10 cellular contexts compared by ENCODE assay signal in genomic region chr19:17775991-17776803, GRCh38. TPM values are rescaled to one million over a fixed set of nuclear protein-coding genes. Genes with fewer than 3 reads are reported as not detected.
DNase-seq lines count a peak whose midpoint lies in the region; ATAC-seq, FAIRE-seq and TF ChIP-seq lines count a peak whose summit lies in the region.
"Had no signal": no experiment of that assay in that cellular context is flagged by ENCODE, and none has a peak within 500 bp of the region (broad histone marks: within the 10 kb centered on the region; RNA-seq: fewer than 3 reads in every experiment).

No MANE protein-coding gene starts in this region.

- no peak overlapping the region for H3K27ac ChIP-seq in SJCRH30

- H3K27me3 ChIP-seq in SJCRH30: no peaks in the 10 kb centered on the region

- H3K4me3 ChIP-seq in fibroblast of mammary gland (ENCODE audit: control insufficient read depth, low read depth, low read length) (no peak overlapping the region), SJCRH30 (no peak overlapping the region)

- FAIRE-seq in frontal cortex (lab: Jason Lieb, UNC): no peak

- DNase-seq in GM13976 (ENCODE audit: low spot score) (peak; percentile 93), fibroblast of mammary gland (ENCODE audit: low read depth) (peak; percentile 82), NCI-H2029 (lab: John Stamatoyannopoulos, UW) (no peak), frontal cortex (ENCODE audit: low spot score in 2 of 2) (no peak), NCI-H446 (lab: John Stamatoyannopoulos, UW) (no peak), SJCRH30 (no peak)
- DNase-seq: NCI-H345 had no signal

- no peaks in the 10 kb centered on the region for H3K4me1 ChIP-seq in SJCRH30

- no peaks in the 10 kb centered on the region for H3K9me3 ChIP-seq in SJCRH30 (replicated peaks)

- in situ Hi-C loops in GM13976 (cut with MboI; ENCODE audit: low sequenced_read_pairs, unreplicated experiment): no loop called here

- ATAC-seq in GM21447 (IDR thresholded peaks at IDR 0.05; ENCODE audit: unreplicated experiment): peak; percentile 69
- peak; percentile 73 for ATAC-seq in HG03432 (IDR thresholded peaks at IDR 0.05; ENCODE audit: unreplicated experiment)

- H3K36me3 ChIP-seq in SJCRH30: no peaks in the 10 kb centered on the region

- TF ChIP-seq CTCF in GM13976 (IDR thresholded peaks at IDR 0.05; ENCODE audit: borderline replicate concordance, control extremely low read depth, extremely low read depth, insufficient read depth, missing control alignments) (no peak), fibroblast of mammary gland (conservative IDR thresholded peaks at IDR 0.05; ENCODE audit: control insufficient read depth, insufficient read depth, low read depth, low read length) (no peak)

RNA-seq across cellular contexts. Expression of gene B3GNT3, which starts 18.7 kb away (rescaled TPM):
- total RNA-seq in frontal cortex: not detected
- total RNA-seq in SJCRH30 (2014; rRNA removed; shearing (Covaris generic)): not detected in 2 replicates
- total RNA-seq: glomerular endothelial cell had no signal

RNA-seq across cellular contexts. Expression of gene FCHO1, which starts 24.9 kb away (rescaled TPM):
- 26.1 TPM for total RNA-seq in frontal cortex
- total RNA-seq in SJCRH30 (2014; rRNA removed; shearing (Covaris generic)): 2.8 and 3.0 TPM in 2 replicates

RNA-seq across cellular contexts. Expression of gene INSL3, which starts 45.1 kb away (rescaled TPM):
- total RNA-seq in frontal cortex: not detected
- total RNA-seq in SJCRH30 (2014; rRNA removed; shearing (Covaris generic)): not detected in 2 replicates
- total RNA-seq: glomerular endothelial cell had no signal

RNA-seq across cellular contexts. Expression of gene MAP1S, which starts 56.9 kb away (rescaled TPM):
- total RNA-seq in frontal cortex: 20.8 TPM
- total RNA-seq in SJCRH30 (2014; rRNA removed; shearing (Covaris generic)): 27.3 and 29.6 TPM in 2 replicates

Comparison
In these comparisons a context has a peak if more than half of its experiments do, and no peak if none do; other contexts are left out.
1. DNase-seq: peak in GM13976 (single experiment) and fibroblast of mammary gland (single experiment); none in NCI-H2029 (single experiment), frontal cortex (0 of 2), NCI-H446 (0 of 2) and SJCRH30 (0 of 2).